2 cellular contexts compared by ENCODE assay signal in the genomic region with DNA sequence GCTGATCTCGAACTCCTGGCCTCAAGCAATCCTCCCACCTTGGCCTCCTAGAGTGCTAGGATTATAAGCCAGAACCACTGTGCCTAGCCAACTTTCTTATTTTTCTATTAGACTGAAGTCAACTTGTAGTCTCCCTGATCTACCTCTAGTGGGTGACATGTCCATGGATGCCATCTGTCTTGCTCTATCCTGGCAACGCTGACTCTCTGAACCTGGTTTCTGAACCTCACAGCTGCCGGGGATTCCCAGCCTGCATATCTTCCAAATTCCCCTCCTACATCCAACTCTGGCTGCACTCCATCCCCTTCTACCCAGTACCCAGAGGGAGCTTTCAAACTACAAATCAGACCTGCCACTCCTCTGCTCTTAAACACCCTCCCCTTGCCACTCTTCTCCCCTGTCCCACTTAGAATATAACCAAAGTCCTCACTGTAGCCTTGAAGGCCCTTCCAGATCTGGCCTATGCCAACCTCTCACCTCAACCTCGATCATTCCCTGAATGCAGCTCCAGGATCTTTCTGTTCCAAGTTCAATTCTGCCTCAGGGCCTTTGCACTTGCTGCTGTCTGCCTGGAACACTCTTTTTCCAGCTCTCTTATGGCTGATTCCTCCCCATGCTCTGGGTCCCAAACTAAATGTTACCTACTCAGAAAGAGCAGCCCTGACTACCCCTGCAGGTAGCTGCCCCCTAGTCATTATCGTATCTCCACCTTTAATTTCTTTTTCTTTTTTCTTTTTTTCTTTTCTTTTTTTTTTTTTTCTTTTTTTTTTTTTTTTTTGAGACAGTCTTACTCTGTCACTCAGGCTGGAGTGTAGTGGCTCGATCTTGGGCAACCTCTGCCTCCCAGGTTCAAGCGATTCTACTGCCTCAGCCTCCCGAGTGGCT.
TF ChIP-seq lines count a peak whose summit lies in the region.

No MANE protein-coding gene starts in this region.

TF ChIP-seq in SK-N-SH, 30 proteins besides CTCF, POLR2A, EP300 and RAD21:
- TF ChIP-seq, protein P1, sequence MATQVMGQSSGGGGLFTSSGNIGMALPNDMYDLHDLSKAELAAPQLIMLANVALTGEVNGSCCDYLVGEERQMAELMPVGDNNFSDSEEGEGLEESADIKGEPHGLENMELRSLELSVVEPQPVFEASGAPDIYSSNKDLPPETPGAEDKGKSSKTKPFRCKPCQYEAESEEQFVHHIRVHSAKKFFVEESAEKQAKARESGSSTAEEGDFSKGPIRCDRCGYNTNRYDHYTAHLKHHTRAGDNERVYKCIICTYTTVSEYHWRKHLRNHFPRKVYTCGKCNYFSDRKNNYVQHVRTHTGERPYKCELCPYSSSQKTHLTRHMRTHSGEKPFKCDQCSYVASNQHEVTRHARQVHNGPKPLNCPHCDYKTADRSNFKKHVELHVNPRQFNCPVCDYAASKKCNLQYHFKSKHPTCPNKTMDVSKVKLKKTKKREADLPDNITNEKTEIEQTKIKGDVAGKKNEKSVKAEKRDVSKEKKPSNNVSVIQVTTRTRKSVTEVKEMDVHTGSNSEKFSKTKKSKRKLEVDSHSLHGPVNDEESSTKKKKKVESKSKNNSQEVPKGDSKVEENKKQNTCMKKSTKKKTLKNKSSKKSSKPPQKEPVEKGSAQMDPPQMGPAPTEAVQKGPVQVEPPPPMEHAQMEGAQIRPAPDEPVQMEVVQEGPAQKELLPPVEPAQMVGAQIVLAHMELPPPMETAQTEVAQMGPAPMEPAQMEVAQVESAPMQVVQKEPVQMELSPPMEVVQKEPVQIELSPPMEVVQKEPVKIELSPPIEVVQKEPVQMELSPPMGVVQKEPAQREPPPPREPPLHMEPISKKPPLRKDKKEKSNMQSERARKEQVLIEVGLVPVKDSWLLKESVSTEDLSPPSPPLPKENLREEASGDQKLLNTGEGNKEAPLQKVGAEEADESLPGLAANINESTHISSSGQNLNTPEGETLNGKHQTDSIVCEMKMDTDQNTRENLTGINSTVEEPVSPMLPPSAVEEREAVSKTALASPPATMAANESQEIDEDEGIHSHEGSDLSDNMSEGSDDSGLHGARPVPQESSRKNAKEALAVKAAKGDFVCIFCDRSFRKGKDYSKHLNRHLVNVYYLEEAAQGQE (IDR thresholded peaks at IDR 0.05; ENCODE audit: low read depth, low read length): no peak
- TF ChIP-seq GATA2 (CRISPR knock-in tag; IDR thresholded peaks at IDR 0.05): no peak
- TF ChIP-seq NFIC (IDR thresholded peaks at IDR 0.05; ENCODE audit: borderline replicate concordance): no peak
- no peak for TF ChIP-seq CHD2 (IDR thresholded peaks at IDR 0.05; ENCODE audit: low read length, partially characterized antibody)
- TF ChIP-seq MEF2A (IDR thresholded peaks at IDR 0.05; ENCODE audit: borderline replicate concordance, low read depth): no peak
- TF ChIP-seq ZBTB33 (IDR thresholded peaks at IDR 0.05; ENCODE audit: borderline replicate concordance, low read depth): no peak
- no peak for TF ChIP-seq NRF1 (IDR thresholded peaks at IDR 0.05; ENCODE audit: low read depth, low read length)
- no peak for TF ChIP-seq EZH2phosphoT487 (IDR thresholded peaks at IDR 0.05; ENCODE audit: borderline replicate concordance, low read depth)
- TF ChIP-seq MXI1 (IDR thresholded peaks at IDR 0.05; ENCODE audit: low read depth, low read length): no peak
- TF ChIP-seq, protein P2, sequence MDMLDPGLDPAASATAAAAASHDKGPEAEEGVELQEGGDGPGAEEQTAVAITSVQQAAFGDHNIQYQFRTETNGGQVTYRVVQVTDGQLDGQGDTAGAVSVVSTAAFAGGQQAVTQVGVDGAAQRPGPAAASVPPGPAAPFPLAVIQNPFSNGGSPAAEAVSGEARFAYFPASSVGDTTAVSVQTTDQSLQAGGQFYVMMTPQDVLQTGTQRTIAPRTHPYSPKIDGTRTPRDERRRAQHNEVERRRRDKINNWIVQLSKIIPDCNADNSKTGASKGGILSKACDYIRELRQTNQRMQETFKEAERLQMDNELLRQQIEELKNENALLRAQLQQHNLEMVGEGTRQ (IDR thresholded peaks at IDR 0.05; ENCODE audit: borderline replicate concordance, low read depth, low read length): no peak
- TF ChIP-seq POLR2AphosphoS5 (IDR thresholded peaks at IDR 0.05; ENCODE audit: low read depth, low read length): no peak

TF ChIP-seq in SK-N-SH treated with all-trans-retinoic acid at 6 μM for 48 hours, 23 proteins besides CTCF, POLR2A, EP300 and RAD21 (continued from another document):
- TF ChIP-seq, protein P3, sequence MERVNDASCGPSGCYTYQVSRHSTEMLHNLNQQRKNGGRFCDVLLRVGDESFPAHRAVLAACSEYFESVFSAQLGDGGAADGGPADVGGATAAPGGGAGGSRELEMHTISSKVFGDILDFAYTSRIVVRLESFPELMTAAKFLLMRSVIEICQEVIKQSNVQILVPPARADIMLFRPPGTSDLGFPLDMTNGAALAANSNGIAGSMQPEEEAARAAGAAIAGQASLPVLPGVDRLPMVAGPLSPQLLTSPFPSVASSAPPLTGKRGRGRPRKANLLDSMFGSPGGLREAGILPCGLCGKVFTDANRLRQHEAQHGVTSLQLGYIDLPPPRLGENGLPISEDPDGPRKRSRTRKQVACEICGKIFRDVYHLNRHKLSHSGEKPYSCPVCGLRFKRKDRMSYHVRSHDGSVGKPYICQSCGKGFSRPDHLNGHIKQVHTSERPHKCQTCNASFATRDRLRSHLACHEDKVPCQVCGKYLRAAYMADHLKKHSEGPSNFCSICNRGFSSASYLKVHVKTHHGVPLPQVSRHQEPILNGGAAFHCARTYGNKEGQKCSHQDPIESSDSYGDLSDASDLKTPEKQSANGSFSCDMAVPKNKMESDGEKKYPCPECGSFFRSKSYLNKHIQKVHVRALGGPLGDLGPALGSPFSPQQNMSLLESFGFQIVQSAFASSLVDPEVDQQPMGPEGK (CRISPR knock-in tag; IDR thresholded peaks at IDR 0.05; ENCODE audit: borderline replicate concordance): no peak
- TF ChIP-seq BACH2 (CRISPR knock-in tag; IDR thresholded peaks at IDR 0.05; ENCODE audit: borderline replicate concordance): no peak
- no peak for TF ChIP-seq GLIS3 (CRISPR knock-in tag; IDR thresholded peaks at IDR 0.05)
- TF ChIP-seq RARB (CRISPR knock-in tag; IDR thresholded peaks at IDR 0.05): no peak
- no peak for TF ChIP-seq TCF4 (CRISPR knock-in tag; IDR thresholded peaks at IDR 0.05; ENCODE audit: borderline replicate concordance)
- no peak for TF ChIP-seq CSDC2 (CRISPR knock-in tag; IDR thresholded peaks at IDR 0.05)
- no peak for TF ChIP-seq TOX (CRISPR knock-in tag; IDR thresholded peaks at IDR 0.05; ENCODE audit: borderline replicate concordance)
- no peak for TF ChIP-seq ZFP3 (CRISPR knock-in tag; IDR thresholded peaks at IDR 0.05)
- TF ChIP-seq OSR1 (CRISPR knock-in tag; IDR thresholded peaks at IDR 0.05): no peak
- TF ChIP-seq ZNF8 (CRISPR knock-in tag; IDR thresholded peaks at IDR 0.05): no peak
- TF ChIP-seq, protein P4, sequence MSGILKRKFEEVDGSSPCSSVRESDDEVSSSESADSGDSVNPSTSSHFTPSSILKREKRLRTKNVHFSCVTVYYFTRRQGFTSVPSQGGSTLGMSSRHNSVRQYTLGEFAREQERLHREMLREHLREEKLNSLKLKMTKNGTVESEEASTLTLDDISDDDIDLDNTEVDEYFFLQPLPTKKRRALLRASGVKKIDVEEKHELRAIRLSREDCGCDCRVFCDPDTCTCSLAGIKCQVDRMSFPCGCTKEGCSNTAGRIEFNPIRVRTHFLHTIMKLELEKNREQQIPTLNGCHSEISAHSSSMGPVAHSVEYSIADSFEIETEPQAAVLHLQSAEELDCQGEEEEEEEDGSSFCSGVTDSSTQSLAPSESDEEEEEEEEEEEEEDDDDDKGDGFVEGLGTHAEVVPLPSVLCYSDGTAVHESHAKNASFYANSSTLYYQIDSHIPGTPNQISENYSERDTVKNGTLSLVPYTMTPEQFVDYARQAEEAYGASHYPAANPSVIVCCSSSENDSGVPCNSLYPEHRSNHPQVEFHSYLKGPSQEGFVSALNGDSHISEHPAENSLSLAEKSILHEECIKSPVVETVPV (CRISPR knock-in tag; IDR thresholded peaks at IDR 0.05): no peak
- no peak for TF ChIP-seq CREB5 (CRISPR knock-in tag; IDR thresholded peaks at IDR 0.05; ENCODE audit: low read depth)
- no peak for TF ChIP-seq TSHZ2 (CRISPR knock-in tag; IDR thresholded peaks at IDR 0.05)
- TF ChIP-seq ISL1 (CRISPR knock-in tag; IDR thresholded peaks at IDR 0.05): no peak
- no peak for TF ChIP-seq ESRRG (CRISPR knock-in tag; IDR thresholded peaks at IDR 0.05)
TF ChIP-seq in SK-N-SH treated with all-trans-retinoic acid at 6 μM for 48 hours: peak in this region for 0.
